1 cellular context compared by ENCODE assay signal in genomic region chr7:73978681-73979563, GRCh38.
A peak's percentile ranks its signal among the peaks of the same experiment; 100 is the strongest.
TF ChIP-seq lines count a peak whose summit lies in the region.

No MANE protein-coding gene starts in this region.

TF ChIP-seq in HepG2, 621 proteins besides CTCF, POLR2A, EP300 and RAD21 (continued from another document and continues in another):
- no peak for TF ChIP-seq ZNF468 (CRISPR knock-in tag; IDR thresholded peaks at IDR 0.05)
- peak; percentile 82 for TF ChIP-seq TEAD3 (CRISPR knock-in tag; optimal IDR thresholded peaks at IDR 0.05; ENCODE audit: borderline replicate concordance)
- TF ChIP-seq PRDM10 (CRISPR knock-in tag; IDR thresholded peaks at IDR 0.05; ENCODE audit: low read depth): no peak
- TF ChIP-seq ZNF713 (CRISPR knock-in tag; IDR thresholded peaks at IDR 0.05): no peak
- TF ChIP-seq ZBTB37 (CRISPR knock-in tag; IDR thresholded peaks at IDR 0.05): no peak
- TF ChIP-seq KDM2A (CRISPR knock-in tag; IDR thresholded peaks at IDR 0.05; ENCODE audit: borderline replicate concordance, low read depth): peak; percentile 65; the same call in 1 of the 2 replicates
- no peak for TF ChIP-seq MAFK (conservative IDR thresholded peaks at IDR 0.05 in 1 of 2, IDR thresholded peaks at IDR 0.05 in 1 of 2; ENCODE audit: low read length in 2 of 2)
- no peak for TF ChIP-seq GRHL1 (CRISPR knock-in tag; conservative IDR thresholded peaks at IDR 0.05)
- no peak for TF ChIP-seq ZNF280B (CRISPR knock-in tag; IDR thresholded peaks at IDR 0.05; ENCODE audit: borderline replicate concordance)
- no peak for TF ChIP-seq ZNF552 (CRISPR knock-in tag; IDR thresholded peaks at IDR 0.05; ENCODE audit: borderline replicate concordance)
- peak; percentile 54; the same call in 1 of the 2 replicates for TF ChIP-seq HMG20A (CRISPR knock-in tag; IDR thresholded peaks at IDR 0.05; ENCODE audit: borderline replicate concordance)
- no peak for TF ChIP-seq ZEB1 (IDR thresholded peaks at IDR 0.05; ENCODE audit: insufficient replicate concordance, low read depth)
- no peak for TF ChIP-seq ZNF567 (CRISPR knock-in tag; IDR thresholded peaks at IDR 0.05; ENCODE audit: borderline replicate concordance)
- TF ChIP-seq ZNF260 (CRISPR knock-in tag; IDR thresholded peaks at IDR 0.05; ENCODE audit: borderline replicate concordance, low read depth): no peak
- TF ChIP-seq ZNF160 (CRISPR knock-in tag; IDR thresholded peaks at IDR 0.05): no peak
- TF ChIP-seq MXD4 (CRISPR knock-in tag; IDR thresholded peaks at IDR 0.05): no peak
- no peak for TF ChIP-seq NFIC (IDR thresholded peaks at IDR 0.05; ENCODE audit: low read length)
- TF ChIP-seq ZSCAN9 (CRISPR knock-in tag; IDR thresholded peaks at IDR 0.05; ENCODE audit: borderline replicate concordance): no peak
- TF ChIP-seq ATF7-NPFF (CRISPR knock-in tag; IDR thresholded peaks at IDR 0.05; ENCODE audit: low read depth): no peak
- TF ChIP-seq FOSL1 (CRISPR knock-in tag; IDR thresholded peaks at IDR 0.05; ENCODE audit: borderline replicate concordance): no peak
- no peak for TF ChIP-seq ZNF766 (CRISPR knock-in tag; IDR thresholded peaks at IDR 0.05; ENCODE audit: borderline replicate concordance)
- TF ChIP-seq MEF2D (CRISPR knock-in tag; IDR thresholded peaks at IDR 0.05): no peak
- peak; percentile 32; the same call in 1 of the 2 replicates for TF ChIP-seq ZNF768 (CRISPR knock-in tag; IDR thresholded peaks at IDR 0.05)
- no peak for TF ChIP-seq SCMH1 (CRISPR knock-in tag; IDR thresholded peaks at IDR 0.05; ENCODE audit: borderline replicate concordance)
- TF ChIP-seq MXI1 (IDR thresholded peaks at IDR 0.05; ENCODE audit: borderline replicate concordance, low read depth, low read length): no peak
- peak; percentile 23; the same call in 1 of the 2 replicates for TF ChIP-seq GABPB1 (CRISPR knock-in tag; IDR thresholded peaks at IDR 0.05)
- peak; percentile 54; the same call in 1 of the 2 replicates for TF ChIP-seq ZFP36L1 (CRISPR knock-in tag; IDR thresholded peaks at IDR 0.05)
- TF ChIP-seq ZNF614 (CRISPR knock-in tag; IDR thresholded peaks at IDR 0.05; ENCODE audit: borderline replicate concordance): peak; percentile 77; the same call in 1 of the 2 replicates
- TF ChIP-seq TBL1XR1 (IDR thresholded peaks at IDR 0.05; ENCODE audit: borderline replicate concordance, low read length, partially characterized antibody): no peak
- TF ChIP-seq BATF2 (CRISPR knock-in tag; IDR thresholded peaks at IDR 0.05): no peak
- TF ChIP-seq MAFG (CRISPR knock-in tag; IDR thresholded peaks at IDR 0.05): no peak
- no peak for TF ChIP-seq HOXD1 (CRISPR knock-in tag; IDR thresholded peaks at IDR 0.05)
- no peak for TF ChIP-seq ATF7 (IDR thresholded peaks at IDR 0.05)
- no peak for TF ChIP-seq ATF7 (CRISPR knock-in tag; IDR thresholded peaks at IDR 0.05)
- TF ChIP-seq SNRNP70 (IDR thresholded peaks at IDR 0.05; ENCODE audit: low read depth, low read length): no peak
- TF ChIP-seq XBP1 (CRISPR knock-in tag; IDR thresholded peaks at IDR 0.05): no peak
- TF ChIP-seq ZNF335 (CRISPR knock-in tag; IDR thresholded peaks at IDR 0.05): no peak
- no peak for TF ChIP-seq FOXM1 (CRISPR knock-in tag; IDR thresholded peaks at IDR 0.05)
- no peak for TF ChIP-seq ZNF441 (CRISPR knock-in tag; IDR thresholded peaks at IDR 0.05; ENCODE audit: borderline replicate concordance)
- peak; percentile 73 for TF ChIP-seq POGZ (CRISPR knock-in tag; IDR thresholded peaks at IDR 0.05)
- no peak for TF ChIP-seq NFE2 (CRISPR knock-in tag; IDR thresholded peaks at IDR 0.05)
- TF ChIP-seq KAT8 (CRISPR knock-in tag; IDR thresholded peaks at IDR 0.05): peak; percentile 56; the same call in 1 of the 2 replicates
- TF ChIP-seq KLF13 (CRISPR knock-in tag; IDR thresholded peaks at IDR 0.05): no peak
- TF ChIP-seq ZNF776 (CRISPR knock-in tag; IDR thresholded peaks at IDR 0.05): no peak
- no peak for TF ChIP-seq ZNF576 (CRISPR knock-in tag; IDR thresholded peaks at IDR 0.05)
- TF ChIP-seq ZNF775 (CRISPR knock-in tag; IDR thresholded peaks at IDR 0.05; ENCODE audit: borderline replicate concordance): no peak
- no peak for TF ChIP-seq PLRG1 (conservative IDR thresholded peaks at IDR 0.05)
- no peak for TF ChIP-seq ZC3H13 (CRISPR knock-in tag; IDR thresholded peaks at IDR 0.05)
- no peak for TF ChIP-seq ZNF484 (CRISPR knock-in tag; IDR thresholded peaks at IDR 0.05; ENCODE audit: borderline replicate concordance, low read depth)
- TF ChIP-seq ARNT (IDR thresholded peaks at IDR 0.05): no peak
- no peak for TF ChIP-seq ZNF256 (CRISPR knock-in tag; conservative IDR thresholded peaks at IDR 0.05)
- TF ChIP-seq CCAR2 (optimal IDR thresholded peaks at IDR 0.05; ENCODE audit: low read depth, low read length): no peak
- TF ChIP-seq MTERF4 (CRISPR knock-in tag; IDR thresholded peaks at IDR 0.05): no peak
- TF ChIP-seq CCDC6 (CRISPR knock-in tag; IDR thresholded peaks at IDR 0.05): no peak
- TF ChIP-seq HES4 (CRISPR knock-in tag; IDR thresholded peaks at IDR 0.05; ENCODE audit: borderline replicate concordance): no peak
- no peak for TF ChIP-seq AHR (CRISPR knock-in tag; IDR thresholded peaks at IDR 0.05)
- TF ChIP-seq ZNF670 (CRISPR knock-in tag; IDR thresholded peaks at IDR 0.05; ENCODE audit: borderline replicate concordance): no peak
- TF ChIP-seq ZNF337 (CRISPR knock-in tag; IDR thresholded peaks at IDR 0.05; ENCODE audit: borderline replicate concordance, low read depth): no peak
- TF ChIP-seq ZNF672 (CRISPR knock-in tag; IDR thresholded peaks at IDR 0.05): 0 out of 2 replicates have a peak, but pooled peaks have one; percentile 35
- no peak for TF ChIP-seq ZFP1 (CRISPR knock-in tag; IDR thresholded peaks at IDR 0.05)
- TF ChIP-seq KAT2B (IDR thresholded peaks at IDR 0.05; ENCODE audit: borderline replicate concordance, low read depth, low read length): no peak
- no peak for TF ChIP-seq ZNF253 (CRISPR knock-in tag; IDR thresholded peaks at IDR 0.05; ENCODE audit: borderline replicate concordance)
- TF ChIP-seq MAZ (IDR thresholded peaks at IDR 0.05; ENCODE audit: borderline replicate concordance, low read depth, low read length): peak; percentile 62; the same call in 1 of the 2 replicates
- 0 out of 2 replicates have a peak, but pooled peaks have one; percentile 28 for TF ChIP-seq MAZ (CRISPR knock-in tag; IDR thresholded peaks at IDR 0.05; ENCODE audit: low read depth)
- peak; percentile 75; the same call in 1 of the 2 replicates for TF ChIP-seq SALL1 (CRISPR knock-in tag; IDR thresholded peaks at IDR 0.05)
- 0 out of 2 replicates have a peak, but pooled peaks have one; percentile 25 for TF ChIP-seq RCOR2 (CRISPR knock-in tag; IDR thresholded peaks at IDR 0.05)
- no peak for TF ChIP-seq SNAPC2 (CRISPR knock-in tag; IDR thresholded peaks at IDR 0.05)
- no peak for TF ChIP-seq ZNF460 (CRISPR knock-in tag; IDR thresholded peaks at IDR 0.05; ENCODE audit: borderline replicate concordance)
- TF ChIP-seq ZNF589 (CRISPR knock-in tag; conservative IDR thresholded peaks at IDR 0.05): no peak
